ENCODE assay signal across 19 cellular contexts in genomic region chr17:43411820-43412529, GRCh38. TPM values are rescaled to one million over a fixed set of nuclear protein-coding genes. Genes with fewer than 3 reads are reported as not detected.
DNase-seq lines count a peak whose midpoint lies in the region; ATAC-seq, FAIRE-seq and TF ChIP-seq lines count a peak whose summit lies in the region.
"Had no signal": no experiment of that assay in that cellular context is flagged by ENCODE, and none has a peak within 500 bp of the region (broad histone marks: within the 10 kb centered on the region; RNA-seq: fewer than 3 reads in every experiment).

No MANE protein-coding gene starts in this region.

- H3K27me3 Mint-ChIP-seq in Caco-2 (ENCODE audit: insufficient read depth, unreplicated experiment) (no peaks in the 10 kb centered on the region), astrocyte (ENCODE audit: low read depth, unreplicated experiment) (peaks cover 3% of the 10 kb centered on the region), nephron progenitor cell (ENCODE audit: low read depth, poor library complexity) (peaks cover 25% of the 10 kb centered on the region)
- H3K27me3 Mint-ChIP-seq in stimulated activated naive CD8-positive, alpha-beta T cell treated with anti-CD3 and anti-CD28 coated beads, Interleukin-15, amount 100 ng/mL, for 72 hours, result peaks cover 30% of the 10 kb centered on the region

- H2BK120ac ChIP-seq in IMR-90 (ENCODE audit: low read depth, low read length), result peak overlapping the region; percentile 39

- no peak overlapping the region for H3K18ac ChIP-seq in IMR-90 (ENCODE audit: low read depth, low read length)

- H2AK9ac ChIP-seq in IMR-90 (replicated peaks; ENCODE audit: low read depth, low read length, poor library complexity), result no peak overlapping the region

- H3K56ac ChIP-seq in IMR-90 (ENCODE audit: extremely low read depth, insufficient read depth, low read length), result no peak overlapping the region

- H4K5ac ChIP-seq in IMR-90 (ENCODE audit: low read depth, low read length), result no peak overlapping the region

- H4K20me1 ChIP-seq in IMR-90 (ENCODE audit: insufficient read depth, low read length) (no peaks in the 10 kb centered on the region), astrocyte (ENCODE audit: insufficient read depth, low read length) (no peaks in the 10 kb centered on the region)

- H3K27ac ChIP-seq in IMR-90 (ENCODE audit: insufficient read depth, low read length), result no peak overlapping the region
- no peak overlapping the region for H3K27ac ChIP-seq in astrocyte (ENCODE audit: low read depth, low read length)

- peaks cover 33% of the 10 kb centered on the region for H3K9me1 ChIP-seq in IMR-90 (ENCODE audit: insufficient read depth, low read length)

- no peak overlapping the region for H2BK5ac ChIP-seq in IMR-90 (ENCODE audit: low read depth, low read length, poor library complexity, severe bottlenecking)

- H3K79me1 ChIP-seq in IMR-90 (ENCODE audit: low read depth in 1 of 2, low read length in 2 of 2), result no peaks in the 10 kb centered on the region

- ATAC-seq in IMR-90 (ENCODE audit: low read depth) (no peak), GM19035 (IDR thresholded peaks at IDR 0.05; ENCODE audit: unreplicated experiment) (no peak)
- ATAC-seq in stimulated activated naive CD8-positive, alpha-beta T cell treated with anti-CD3 and anti-CD28 coated beads, Interleukin-15, amount 100 ng/mL, for 72 hours, result no peak
- ATAC-seq in stimulated activated effector memory CD8-positive, alpha-beta T cell treated with anti-CD3 and anti-CD28 coated beads, Interleukin-12 subunit alpha, Interleukin-12 subunit beta, amount 100 ng/mL, for 72 hours, result no peak
- ATAC-seq: activated naive CD4-positive, alpha-beta T cell treated with anti-CD3 and anti-CD28 coated beads, Interleukin-2, amount 50 U/mL, for 72 hours; natural killer cell had no signal

- no peak overlapping the region; the same call in 1 of the 2 replicates for H3K4ac ChIP-seq in IMR-90 (ENCODE audit: low read depth, low read length)

- H3K9me3 Mint-ChIP-seq in Caco-2 (ENCODE audit: unreplicated experiment) (no peaks in the 10 kb centered on the region), astrocyte (ENCODE audit: unreplicated experiment) (no peaks in the 10 kb centered on the region), nephron progenitor cell (peaks cover 10% of the 10 kb centered on the region)
- H3K9me3 Mint-ChIP-seq in stimulated activated naive CD8-positive, alpha-beta T cell treated with anti-CD3 and anti-CD28 coated beads, Interleukin-15, amount 100 ng/mL, for 72 hours, result no peaks in the 10 kb centered on the region
- H3K9me3 Mint-ChIP-seq in stimulated activated effector memory CD8-positive, alpha-beta T cell treated with anti-CD3 and anti-CD28 coated beads, Interleukin-12 subunit alpha, Interleukin-12 subunit beta, amount 100 ng/mL, for 72 hours, result no peaks in the 10 kb centered on the region
- H3K9me3 Mint-ChIP-seq: activated naive CD4-positive, alpha-beta T cell treated with anti-CD3 and anti-CD28 coated beads, Interleukin-2, amount 50 U/mL, for 72 hours; activated T-helper 2 cell treated with anti-CD3 and anti-CD28 coated beads, Interferon-gamma antibody, Interleukin-2, Interleukin-4, amounts not matched to agents 10 μg/mL and 5 μg/mL and 100 μg/mL, durations not matched to agents 14 hours and 24 hours and 36 hours; natural killer cell had no signal

- WGBS in IMR-90 (ENCODE audit: extremely low coverage in 2 of 2, insufficient read length in 1 of 2), 2 experiments, result no CpG with 5 or more reads among the region's 6 CpGs

- TF ChIP-seq CTCF in Caco-2 (IDR thresholded peaks at IDR 0.05; ENCODE audit: insufficient read depth in 1 of 2, low read depth in 1 of 2, low read length in 1 of 2, severe bottlenecking in 1 of 2, unreplicated experiment in 1 of 2) (no peak), IMR-90 (conservative IDR thresholded peaks at IDR 0.05; ENCODE audit: low read depth, low read length) (no peak), astrocyte (IDR thresholded peaks at IDR 0.05; ENCODE audit: insufficient read depth, low read depth, low read length) (no peak), nephron progenitor cell (IDR thresholded peaks at IDR 0.05) (no peak)

- dilution Hi-C loops in IMR-90 (cut with HindIII; ENCODE audit: low sequenced_read_pairs, unreplicated experiment), result no loop called here

- H3K4me3 Mint-ChIP-seq in Caco-2 (ENCODE audit: unreplicated experiment), result no peak overlapping the region
- no peak overlapping the region for H3K4me3 Mint-ChIP-seq in astrocyte (ENCODE audit: unreplicated experiment)
- H3K4me3 Mint-ChIP-seq in nephron progenitor cell, result no peak overlapping the region
- H3K4me3 Mint-ChIP-seq in stimulated activated naive CD8-positive, alpha-beta T cell treated with anti-CD3 and anti-CD28 coated beads, Interleukin-15, amount 100 ng/mL, for 72 hours, result no peak overlapping the region
- H3K4me3 Mint-ChIP-seq in stimulated activated effector memory CD8-positive, alpha-beta T cell treated with anti-CD3 and anti-CD28 coated beads, Interleukin-12 subunit alpha, Interleukin-12 subunit beta, amount 100 ng/mL, for 72 hours, result no peak overlapping the region
- H3K4me3 Mint-ChIP-seq: natural killer cell had no signal

- TF ChIP-seq RAD21 in IMR-90 (IDR thresholded peaks at IDR 0.05; ENCODE audit: low read length), result no peak

- H2AK5ac ChIP-seq in IMR-90 (ENCODE audit: low read depth, low read length), result 0 out of 2 replicates have a peak overlapping the region, but pooled peaks have one; percentile 29

- no peak overlapping the region; the same call in 1 of the 2 replicates for H3K14ac ChIP-seq in IMR-90 (replicated peaks; ENCODE audit: low read depth, low read length)

- H2BK15ac ChIP-seq in IMR-90 (ENCODE audit: low read depth, low read length), result peak overlapping the region; percentile 41; the same call in 1 of the 3 replicates

- H3K9me3 ChIP-seq in Caco-2 (no peaks in the 10 kb centered on the region), IMR-90 (ENCODE audit: control insufficient read depth, insufficient read depth, low read length) (no peaks in the 10 kb centered on the region), astrocyte (ENCODE audit: insufficient read depth, low read depth, low read length) (no peaks in the 10 kb centered on the region)
- H3K9me3 ChIP-seq: upper lobe of left lung had no signal

- H4K8ac ChIP-seq in IMR-90 (ENCODE audit: low read depth in 2 of 2, low read length in 2 of 2), result no peak overlapping the region

- no peaks in the 10 kb centered on the region for H3K36me3 ChIP-seq in Caco-2 (ENCODE audit: control insufficient read depth, insufficient read depth, low read length)
- H3K36me3 ChIP-seq in IMR-90 (ENCODE audit: control insufficient read depth, insufficient read depth, low read length), result no peaks in the 10 kb centered on the region
- H3K36me3 ChIP-seq in astrocyte (ENCODE audit: insufficient read depth, low read length), result no peaks in the 10 kb centered on the region
- H3K36me3 ChIP-seq: upper lobe of left lung had no signal

- peak overlapping the region; percentile 95 for H3K27ac Mint-ChIP-seq in Caco-2 (ENCODE audit: unreplicated experiment)
- peak overlapping the region; percentile 80 for H3K27ac Mint-ChIP-seq in astrocyte (ENCODE audit: unreplicated experiment)
- peak overlapping the region; percentile 81 for H3K27ac Mint-ChIP-seq in nephron progenitor cell
- no peak overlapping the region for H3K27ac Mint-ChIP-seq in stimulated activated naive CD8-positive, alpha-beta T cell treated with anti-CD3 and anti-CD28 coated beads, Interleukin-15, amount 100 ng/mL, for 72 hours
- no peak overlapping the region for H3K27ac Mint-ChIP-seq in stimulated activated effector memory CD8-positive, alpha-beta T cell treated with anti-CD3 and anti-CD28 coated beads, Interleukin-12 subunit alpha, Interleukin-12 subunit beta, amount 100 ng/mL, for 72 hours
- H3K27ac Mint-ChIP-seq: activated naive CD4-positive, alpha-beta T cell treated with anti-CD3 and anti-CD28 coated beads, Interleukin-2, amount 50 U/mL, for 72 hours; activated T-helper 2 cell treated with anti-CD3 and anti-CD28 coated beads, Interferon-gamma antibody, Interleukin-2, Interleukin-4, amounts not matched to agents 10 μg/mL and 5 μg/mL and 100 μg/mL, durations not matched to agents 14 hours and 24 hours and 36 hours; natural killer cell had no signal

- H2AFZ ChIP-seq in IMR-90 (replicated peaks; ENCODE audit: low read length, poor library complexity) (no peak overlapping the region), astrocyte (ENCODE audit: low read depth, low read length) (no peak overlapping the region)

- no peaks in the 10 kb centered on the region for H3K27me3 ChIP-seq in Caco-2 (replicated peaks; ENCODE audit: control insufficient read depth, insufficient read depth, low read length)
- H3K27me3 ChIP-seq in IMR-90 (ENCODE audit: control insufficient read depth, insufficient read depth, low read length), result no peaks in the 10 kb centered on the region
- H3K27me3 ChIP-seq in astrocyte (ENCODE audit: insufficient read depth, low read length), result no peaks in the 10 kb centered on the region
- H3K27me3 ChIP-seq: upper lobe of left lung had no signal

- in situ Hi-C loops in IMR-90 (cut with MboI; ENCODE audit: low sequenced_read_pairs), result no loop called here

- H3K4me2 ChIP-seq in IMR-90 (ENCODE audit: low read depth, low read length) (no peak overlapping the region), astrocyte (ENCODE audit: low read length) (no peak overlapping the region)

- POLR2A ChIA-PET in Caco-2 (lab: Charles Lee) (interaction anchor here (1.0 kb wide), 1 partner anchor 44 kb away, joined by 4 read pairs; no protein-coding TSS in a partner anchor), IMR-90 (lab: Charles Lee; ENCODE audit: unreplicated experiment) (no interaction called here)

- H3K9ac ChIP-seq in IMR-90 (ENCODE audit: low read depth, low read length) (no peak overlapping the region), astrocyte (ENCODE audit: low read length) (no peak overlapping the region)

- H3K79me2 ChIP-seq in astrocyte (ENCODE audit: insufficient read depth, low read length), result no peaks in the 10 kb centered on the region

- CTCF ChIA-PET in Caco-2 (lab: Charles Lee), result interaction anchor here (0.9 kb wide), 1 partner anchor 72 kb away, joined by 3 read pairs; the partner anchor contains the start of gene DHX8
- CTCF ChIA-PET in IMR-90 (lab: Yijun Ruan, JAX), result no interaction called here

- H3K36me3 Mint-ChIP-seq in Caco-2 (ENCODE audit: insufficient read depth, unreplicated experiment) (peaks cover 12% of the 10 kb centered on the region), astrocyte (ENCODE audit: low read depth, unreplicated experiment) (no peaks in the 10 kb centered on the region), nephron progenitor cell (ENCODE audit: low read depth) (no peaks in the 10 kb centered on the region)
- H3K36me3 Mint-ChIP-seq in stimulated activated effector memory CD8-positive, alpha-beta T cell treated with anti-CD3 and anti-CD28 coated beads, Interleukin-12 subunit alpha, Interleukin-12 subunit beta, amount 100 ng/mL, for 72 hours, result no peaks in the 10 kb centered on the region
- H3K36me3 Mint-ChIP-seq: activated naive CD4-positive, alpha-beta T cell treated with anti-CD3 and anti-CD28 coated beads, Interleukin-2, amount 50 U/mL, for 72 hours; natural killer cell had no signal

- H3K4me1 Mint-ChIP-seq in Caco-2 (ENCODE audit: low read depth, unreplicated experiment), result peaks cover 40% of the 10 kb centered on the region
- H3K4me1 Mint-ChIP-seq in astrocyte (ENCODE audit: low read depth, unreplicated experiment), result peaks cover 47% of the 10 kb centered on the region
- peaks cover 28% of the 10 kb centered on the region for H3K4me1 Mint-ChIP-seq in nephron progenitor cell
- no peaks in the 10 kb centered on the region for H3K4me1 Mint-ChIP-seq in stimulated activated naive CD8-positive, alpha-beta T cell treated with anti-CD3 and anti-CD28 coated beads, Interleukin-15, amount 100 ng/mL, for 72 hours
- no peaks in the 10 kb centered on the region for H3K4me1 Mint-ChIP-seq in stimulated activated effector memory CD8-positive, alpha-beta T cell treated with anti-CD3 and anti-CD28 coated beads, Interleukin-12 subunit alpha, Interleukin-12 subunit beta, amount 100 ng/mL, for 72 hours
- H3K4me1 Mint-ChIP-seq: natural killer cell had no signal

- BruUV-seq in Caco-2 (replicated peaks; lab: Mats Ljungman, UMichigan) (no TSS peak), IMR-90 (replicated peaks; lab: Mats Ljungman, UMichigan) (no TSS peak)

- TF ChIP-seq POLR2A in IMR-90 (IDR thresholded peaks at IDR 0.05; ENCODE audit: low read depth, low read length), result no peak

- intact Hi-C loops in Caco-2 (cut with micrococcal nuclease; ENCODE audit: unreplicated experiment) (no loop called here), IMR-90 (cut with micrococcal nuclease) (no loop called here)

- no peak for FAIRE-seq in astrocyte (lab: Jason Lieb, UNC)
- FAIRE-seq: H54, islet of Langerhans had no signal

- DNase-seq in Caco-2 (no peak), IMR-90 (no peak), astrocyte (ENCODE audit: low read depth) (no peak), nephron progenitor cell (no peak), NK-92 (lab: John Stamatoyannopoulos, UW; ENCODE audit: unreplicated experiment) (no peak)
- DNase-seq in stimulated activated naive CD8-positive, alpha-beta T cell treated with anti-CD3 and anti-CD28 coated beads, Interleukin-15, amount 100 ng/mL, for 72 hours, result no peak
- DNase-seq in stimulated activated effector memory CD8-positive, alpha-beta T cell treated with anti-CD3 and anti-CD28 coated beads, Interleukin-12 subunit alpha, Interleukin-12 subunit beta, amount 100 ng/mL, for 72 hours (ENCODE audit: low spot score in 2 of 2), result no peak
- DNase-seq: activated CD4-positive, alpha-beta T cell treated with anti-CD3 and anti-CD28 coated beads, Interleukin-2, amount 50 U/mL, for 48 hours; activated CD8-positive, alpha-beta memory T cell treated with anti-CD3 and anti-CD28 coated beads, Interleukin-2, amount 50 U/mL, for 48 hours; anterior cingulate cortex; DMS79 treated with DMSO at 0.1 percent for 48 hours; natural killer cell; T-helper 9 cell; upper lobe of left lung had no signal

- H3K23ac ChIP-seq in IMR-90 (ENCODE audit: low read depth, low read length), result no peak overlapping the region

- peak overlapping the region; percentile 49; the same call in 1 of the 2 replicates for H2BK20ac ChIP-seq in IMR-90 (ENCODE audit: low read depth, low read length)

- H3K4me1 ChIP-seq in Caco-2, result peaks cover 24% of the 10 kb centered on the region
- peaks cover 23% of the 10 kb centered on the region for H3K4me1 ChIP-seq in IMR-90 (ENCODE audit: control insufficient read depth, insufficient read depth, low read length)
- peaks cover 17% of the 10 kb centered on the region for H3K4me1 ChIP-seq in astrocyte (ENCODE audit: insufficient read depth, low read length)

- H3K4me3 ChIP-seq in Caco-2 (ENCODE audit: low read depth, low read length) (no peak overlapping the region), IMR-90 (ENCODE audit: insufficient read depth, low read depth, low read length) (no peak overlapping the region), astrocyte (ENCODE audit: insufficient read depth, low read depth, low read length) (no peak overlapping the region)
- H3K4me3 ChIP-seq: upper lobe of left lung had no signal

- H4K91ac ChIP-seq in IMR-90 (ENCODE audit: insufficient read depth, low read depth, low read length), result peak overlapping the region; percentile 32; the same call in 1 of the 2 replicates

RNA-seq across cellular contexts. Expression of gene ARL4D, which starts 13.2 kb away (rescaled TPM):
- 16.0 and 19.9 TPM in 2 replicates for total RNA-seq in Caco-2 (2022)
- 12.5 and 12.8 TPM in 2 replicates for total RNA-seq in IMR-90 (2012; rRNA removed)
- polyA plus RNA-seq in IMR-90 (2012; rRNA removed), result 25.5 and 30.7 TPM in 2 replicates
- 25.6 and 28.6 TPM in 2 replicates for polyA plus RNA-seq in IMR-90 (2012; cell fraction: cytosol; rRNA removed)
- polyA plus RNA-seq in IMR-90 (2012; cell fraction: nucleus; rRNA removed; ENCODE audit: low replicate concordance), result 8.6 and 16.0 TPM in 2 replicates
- total RNA-seq in astrocyte, result 19.7 and 26.3 TPM in 2 replicates

Comparison
In these comparisons a context has a peak if more than half of its experiments do, and no peak if none do; other contexts are left out.
1. H3K27ac Mint-ChIP-seq: peak in Caco-2 (single experiment), astrocyte (single experiment) and nephron progenitor cell (single experiment); none in stimulated activated naive CD8-positive, alpha-beta T cell treated with anti-CD3 and anti-CD28 coated beads, Interleukin-15, amount 100 ng/mL, for 72 hours (0 of 2) and stimulated activated effector memory CD8-positive, alpha-beta T cell treated with anti-CD3 and anti-CD28 coated beads, Interleukin-12 subunit alpha, Interleukin-12 subunit beta, amount 100 ng/mL, for 72 hours (single experiment).